16 cellular contexts compared by ENCODE assay signal in genomic region chr12:116161588-116161987, GRCh38.
DNase-seq lines count a peak whose midpoint lies in the region; TF ChIP-seq lines count a peak whose summit lies in the region.
"Had no signal": no experiment of that assay in that cellular context is flagged by ENCODE, and none has a peak within 500 bp of the region (broad histone marks: within the 10 kb centered on the region; RNA-seq: fewer than 3 reads in every experiment).

No MANE protein-coding gene starts in this region.

- peaks cover 68% of the 10 kb centered on the region for H3K4me1 ChIP-seq in HUES48 (ENCODE audit: control insufficient read depth, insufficient read depth, low read length)

- no TSS peak for BruUV-seq in Calu3 (replicated peaks; lab: Mats Ljungman, UMichigan)

- in situ Hi-C loops in GM13977 (cut with MboI; ENCODE audit: low pct_unique_long_range_greater_than_20kb, low sequenced_read_pairs, unreplicated experiment) = no loop called here

- H3K27me3 Mint-ChIP-seq in progenitor cell of endocrine pancreas = no peaks in the 10 kb centered on the region
- H3K27me3 Mint-ChIP-seq in Calu3 (ENCODE audit: unreplicated experiment) = no peaks in the 10 kb centered on the region
- H3K27me3 Mint-ChIP-seq: CD4-positive, CD25-positive, alpha-beta regulatory T cell; naive thymus-derived CD8-positive, alpha-beta T cell had no signal

- DNase-seq in SHP77 treated with DMSO at 0.1 percent for 48 hours (lab: John Stamatoyannopoulos, UW) (peak; percentile 64), fibroblast of pulmonary artery (ENCODE audit: low read depth) (peak; percentile 59), progenitor cell of endocrine pancreas (ENCODE audit: low spot score, unreplicated experiment) (no peak), Calu3 (no peak), 8988T (no peak), GM13977 (ENCODE audit: low spot score) (no peak)
- DNase-seq: activated CD4-positive, alpha-beta T cell treated with anti-CD3 and anti-CD28 coated beads for 1 hour; activated gamma-delta T cell; CD4-positive, CD25-positive, alpha-beta regulatory T cell; DND-41; GOT3; naive thymus-derived CD8-positive, alpha-beta T cell; NK-92 treated with Interleukin-12 subunit alpha and Interleukin-12 subunit beta, amount 100 ng/mL, for 24 hours; SIG-M5; T-helper 2 cell had no signal

- H3K27ac ChIP-seq in HUES48 (ENCODE audit: low read depth, low read length) = peak overlapping the region; percentile 89

- H3K4me3 Mint-ChIP-seq in progenitor cell of endocrine pancreas (ENCODE audit: low read depth) (no peak overlapping the region), Calu3 (ENCODE audit: low read depth, unreplicated experiment) (no peak overlapping the region)
- H3K4me3 Mint-ChIP-seq: CD4-positive, CD25-positive, alpha-beta regulatory T cell; naive thymus-derived CD8-positive, alpha-beta T cell had no signal

- H3K36me3 Mint-ChIP-seq in progenitor cell of endocrine pancreas (ENCODE audit: insufficient read depth) = no peaks in the 10 kb centered on the region
- no peaks in the 10 kb centered on the region for H3K36me3 Mint-ChIP-seq in Calu3 (ENCODE audit: insufficient read depth, unreplicated experiment)
- H3K36me3 Mint-ChIP-seq: CD4-positive, CD25-positive, alpha-beta regulatory T cell; naive thymus-derived CD8-positive, alpha-beta T cell had no signal

- peak overlapping the region; percentile 15 for H3K27ac Mint-ChIP-seq in progenitor cell of endocrine pancreas
- no peak overlapping the region for H3K27ac Mint-ChIP-seq in Calu3 (ENCODE audit: unreplicated experiment)
- H3K27ac Mint-ChIP-seq: CD4-positive, CD25-positive, alpha-beta regulatory T cell had no signal

- H3K4me1 Mint-ChIP-seq in progenitor cell of endocrine pancreas (ENCODE audit: low read depth) (peaks cover 50% of the 10 kb centered on the region), Calu3 (ENCODE audit: low read depth, unreplicated experiment) (peaks cover 30% of the 10 kb centered on the region)

- no peaks in the 10 kb centered on the region for H3K9me3 Mint-ChIP-seq in progenitor cell of endocrine pancreas (ENCODE audit: low read depth)
- no peaks in the 10 kb centered on the region for H3K9me3 Mint-ChIP-seq in Calu3 (ENCODE audit: low read depth, unreplicated experiment)
- H3K9me3 Mint-ChIP-seq: CD4-positive, CD25-positive, alpha-beta regulatory T cell; naive thymus-derived CD8-positive, alpha-beta T cell had no signal

- H3K36me3 ChIP-seq in HUES48 (ENCODE audit: control insufficient read depth, insufficient read depth, low read length) = no peaks in the 10 kb centered on the region

- no peaks in the 10 kb centered on the region for H3K9me3 ChIP-seq in HUES48 (ENCODE audit: control insufficient read depth, insufficient read depth, low read length)

- TF ChIP-seq CTCF in fibroblast of pulmonary artery (IDR thresholded peaks at IDR 0.05; ENCODE audit: low read length, missing control alignments) = no peak
- TF ChIP-seq CTCF in progenitor cell of endocrine pancreas (IDR thresholded peaks at IDR 0.05; ENCODE audit: unreplicated experiment) = no peak
- no peak for TF ChIP-seq CTCF in Calu3 (IDR thresholded peaks at IDR 0.05; ENCODE audit: unreplicated experiment)
- no peak for TF ChIP-seq CTCF in GM13977 (IDR thresholded peaks at IDR 0.05; ENCODE audit: extremely low read depth, insufficient read depth, missing control alignments)

- CTCF ChIA-PET in Calu3 (lab: Charles Lee) = interaction anchor here (0.7 kb wide), 1 partner anchor 98 kb away, joined by 3 read pairs; no protein-coding TSS in a partner anchor

- no peak overlapping the region; the same call in 1 of the 2 replicates for H3K4me3 ChIP-seq in HUES48 (ENCODE audit: low read depth, low read length)
- no peak overlapping the region for H3K4me3 ChIP-seq in fibroblast of pulmonary artery (replicated peaks; ENCODE audit: low read depth, low read length)

- intact Hi-C loops in Calu3 (cut with micrococcal nuclease; ENCODE audit: unreplicated experiment) = no loop called here

- no peaks in the 10 kb centered on the region for H3K27me3 ChIP-seq in HUES48 (ENCODE audit: control insufficient read depth, insufficient read depth, low read length)

- H3K9ac ChIP-seq in HUES48 (ENCODE audit: low read depth, low read length) = no peak overlapping the region

Comparison
In these comparisons a context has a peak if more than half of its experiments do, and no peak if none do; other contexts are left out.
1. DNase-seq: peak in SHP77 treated with DMSO at 0.1 percent for 48 hours (single experiment) and fibroblast of pulmonary artery (single experiment); none in progenitor cell of endocrine pancreas (single experiment), Calu3 (single experiment), 8988T (single experiment) and GM13977 (single experiment).